In the genomic region with DNA sequence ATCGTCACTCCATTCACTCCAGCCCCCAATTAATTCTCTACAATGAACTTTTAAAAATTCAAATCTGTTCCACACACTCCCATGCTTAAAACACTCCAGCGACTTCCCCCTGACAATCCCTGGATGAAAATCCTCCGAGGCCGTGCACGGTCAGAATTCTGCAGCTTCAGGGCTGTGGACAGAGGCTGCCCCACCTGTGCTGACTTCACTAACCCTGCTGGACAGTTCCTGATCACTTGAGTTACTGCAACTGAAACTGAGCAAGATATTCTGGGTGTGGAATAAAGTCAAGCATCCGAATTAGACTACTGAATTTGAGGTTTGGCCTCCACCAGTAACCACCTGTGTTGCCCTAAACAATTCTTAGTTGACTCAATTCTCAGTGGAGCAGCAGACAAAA, we compare ENCODE assay signal across 9 cellular contexts. TPM values are rescaled to one million over a fixed set of nuclear protein-coding genes. Genes with fewer than 3 reads are reported as not detected.
DNase-seq lines count a peak whose midpoint lies in the region; ATAC-seq and TF ChIP-seq lines count a peak whose summit lies in the region.
"Had no signal": no experiment of that assay in that cellular context is flagged by ENCODE, and none has a peak within 500 bp of the region (broad histone marks: within the 10 kb centered on the region; RNA-seq: fewer than 3 reads in every experiment).

No MANE protein-coding gene starts in this region.

- WGBS in SK-N-SH (ENCODE audit: low lambda C conversion rate): 93% methylated on average over 6 of the region's 6 CpGs

- H4K20me1 ChIP-seq in SK-N-SH (ENCODE audit: insufficient read depth): peaks cover 17% of the 10 kb centered on the region

- H3K9me3 ChIP-seq in SK-N-SH: no peaks in the 10 kb centered on the region

- no peak overlapping the region for H3K27ac ChIP-seq in SK-N-SH (ENCODE audit: low read depth in 2 of 2, low read length in 1 of 2)

- H3K4me1 Mint-ChIP-seq in activated B cell treated with CpG ODN at 0.5 μM for 24 hours (peaks cover 39% of the 10 kb centered on the region), immature natural killer cell (peaks cover 18 to 21% of the 10 kb centered on the region in 2 donors)
- peaks cover 43% of the 10 kb centered on the region for H3K4me1 Mint-ChIP-seq in stimulated activated memory B cell treated with anti-CD40 and anti-IgM and Interleukin-4, amounts not matched to agents 10 μg/mL and 1 μg/mL and 100 μg/mL, for 72 hours

- H3K4me3 ChIP-seq in SK-N-SH (ENCODE audit: low read depth in 2 of 2, low read length in 1 of 2): no peak overlapping the region

- H3K9ac ChIP-seq in SK-N-SH: no peak overlapping the region

- POLR2A ChIA-PET in SK-N-SH (lab: Yijun Ruan, JAX): interaction anchor here (1.0 kb wide), 1 partner anchor 17 kb away, joined by 3 read pairs; no protein-coding TSS in a partner anchor
- POLR2A ChIA-PET in activated B cell treated with CpG ODN at 0.5 μM for 24 hours (lab: Charles Lee): interaction anchor here (1.0 to 3.1 kb wide), 7 partner anchors 11 to 103 kb away, joined by 3 to 31 read pairs (median 16); no protein-coding TSS in a partner anchor

- no peaks in the 10 kb centered on the region for H3F3A ChIP-seq in SK-N-SH (replicated peaks; ENCODE audit: insufficient read depth)

- no peaks in the 10 kb centered on the region for H3K27me3 ChIP-seq in SK-N-SH (ENCODE audit: insufficient read depth)

- no peak for TF ChIP-seq RAD21 in SK-N-SH (IDR thresholded peaks at IDR 0.05; ENCODE audit: low read length)

- H3K27ac Mint-ChIP-seq in activated B cell treated with CpG ODN at 0.5 μM for 24 hours (peak overlapping the region; percentile 92), immature natural killer cell (peak overlapping the region; percentile 96 to 99 (median 98))
- peak overlapping the region; percentile 85 for H3K27ac Mint-ChIP-seq in stimulated activated memory B cell treated with anti-CD40 and anti-IgM and Interleukin-4, amounts not matched to agents 10 μg/mL and 1 μg/mL and 100 μg/mL, for 72 hours

- TF ChIP-seq EP300 in SK-N-SH (IDR thresholded peaks at IDR 0.05; ENCODE audit: borderline replicate concordance in 1 of 2, low read depth in 1 of 2, low read length in 1 of 2): no peak

- ATAC-seq in SK-N-SH treated with all-trans-retinoic acid at 6 μM for 48 hours: no peak
- no peak for ATAC-seq in activated B cell treated with CpG ODN at 0.5 μM for 24 hours (ENCODE audit: low read depth)
- ATAC-seq in stimulated activated memory B cell treated with anti-CD40 and anti-IgM and Interleukin-4, amounts not matched to agents 10 μg/mL and 1 μg/mL and 100 μg/mL, for 72 hours: no peak
- ATAC-seq in HG03280 (IDR thresholded peaks at IDR 0.05; ENCODE audit: unreplicated experiment): no peak

- no peaks in the 10 kb centered on the region for H3K36me3 ChIP-seq in SK-N-SH (replicated peaks in 1 of 2; ENCODE audit: control insufficient read depth in 1 of 2, insufficient read depth in 2 of 2, low read length in 1 of 2)

- CTCF ChIA-PET in SK-N-SH (lab: Yijun Ruan, JAX) (interaction anchor here (0.6 to 1.1 kb wide), 2 partner anchors 374 to 720 kb away, joined by 3 read pairs; no protein-coding TSS in a partner anchor), activated B cell treated with CpG ODN at 0.5 μM for 24 hours (lab: Charles Lee) (interaction anchor here (0.8 kb wide), 1 partner anchor 143 kb away, joined by 3 read pairs; no protein-coding TSS in a partner anchor)

- peaks cover 38% of the 10 kb centered on the region for H3K79me2 ChIP-seq in SK-N-SH (ENCODE audit: insufficient read depth)

- intact Hi-C loops in activated B cell treated with CpG ODN at 0.5 μM for 24 hours (cut with micrococcal nuclease): loop anchor here (2.0 to 10.0 kb wide), 4 partner anchors 19 to 1367 kb away; no protein-coding TSS in a partner anchor

- H2AFZ ChIP-seq in SK-N-SH (ENCODE audit: low read depth): no peak overlapping the region

- H3K4me3 Mint-ChIP-seq in activated B cell treated with CpG ODN at 0.5 μM for 24 hours: peak overlapping the region; percentile 91
- peak overlapping the region; percentile 91 to 97 (median 94) for H3K4me3 Mint-ChIP-seq in immature natural killer cell
- peak overlapping the region; percentile 85 for H3K4me3 Mint-ChIP-seq in stimulated activated memory B cell treated with anti-CD40 and anti-IgM and Interleukin-4, amounts not matched to agents 10 μg/mL and 1 μg/mL and 100 μg/mL, for 72 hours

- H3K9me3 Mint-ChIP-seq in activated B cell treated with CpG ODN at 0.5 μM for 24 hours (no peaks in the 10 kb centered on the region), immature natural killer cell (no peaks in the 10 kb centered on the region)
- no peaks in the 10 kb centered on the region for H3K9me3 Mint-ChIP-seq in stimulated activated memory B cell treated with anti-CD40 and anti-IgM and Interleukin-4, amounts not matched to agents 10 μg/mL and 1 μg/mL and 100 μg/mL, for 72 hours

- H3K27me3 Mint-ChIP-seq in activated B cell treated with CpG ODN at 0.5 μM for 24 hours: no peaks in the 10 kb centered on the region
- peaks cover 8 to 24% (median 22%) of the 10 kb centered on the region in 3 donors for H3K27me3 Mint-ChIP-seq in immature natural killer cell (ENCODE audit: low read depth in 3 of 3)
- no peaks in the 10 kb centered on the region for H3K27me3 Mint-ChIP-seq in stimulated activated memory B cell treated with anti-CD40 and anti-IgM and Interleukin-4, amounts not matched to agents 10 μg/mL and 1 μg/mL and 100 μg/mL, for 72 hours

- H3K36me3 Mint-ChIP-seq in activated B cell treated with CpG ODN at 0.5 μM for 24 hours (ENCODE audit: low read depth): peaks cover 9% of the 10 kb centered on the region
- peaks cover 0 to 3% (median 0%) of the 10 kb centered on the region in 3 donors for H3K36me3 Mint-ChIP-seq in immature natural killer cell
- no peaks in the 10 kb centered on the region for H3K36me3 Mint-ChIP-seq in stimulated activated memory B cell treated with anti-CD40 and anti-IgM and Interleukin-4, amounts not matched to agents 10 μg/mL and 1 μg/mL and 100 μg/mL, for 72 hours

- no peaks in the 10 kb centered on the region for H3K9me2 ChIP-seq in SK-N-SH

- peaks cover 0 to 4% of the 10 kb centered on the region in 2 experiments; a peak in 3 of 4 replicates for H3K4me1 ChIP-seq in SK-N-SH (ENCODE audit: control insufficient read depth in 1 of 2, insufficient read depth in 2 of 2, low read depth in 1 of 2, low read length in 1 of 2)

- TF ChIP-seq CTCF in SK-N-SH (IDR thresholded peaks at IDR 0.05): no peak
- no peak for TF ChIP-seq CTCF in activated B cell treated with CpG ODN at 0.5 μM for 24 hours (IDR thresholded peaks at IDR 0.05)

- H3K4me2 ChIP-seq in SK-N-SH: no peak overlapping the region

- no peak for DNase-seq in SK-N-SH
- DNase-seq in activated B cell treated with CpG ODN at 0.5 μM for 24 hours: no peak
- no peak for DNase-seq in immature natural killer cell
- no peak for DNase-seq in stimulated activated CD8-positive, alpha-beta memory T cell treated with anti-CD3 and anti-CD28 coated beads, Interleukin-4, amount 100 ng/mL, for 48 hours
- DNase-seq in HPDE6-E6E7 (ENCODE audit: extremely low spot score): no peak
- DNase-seq: NCI-H446 had no signal

TF ChIP-seq in SK-N-SH treated with all-trans-retinoic acid at 6 μM for 48 hours, 23 proteins besides CTCF, POLR2A, EP300 and RAD21:
- no peak for TF ChIP-seq SNAI2 (CRISPR knock-in tag; IDR thresholded peaks at IDR 0.05)
- no peak for TF ChIP-seq ZNF565 (CRISPR knock-in tag; conservative IDR thresholded peaks at IDR 0.05; ENCODE audit: low read depth)
- no peak for TF ChIP-seq BACH2 (CRISPR knock-in tag; IDR thresholded peaks at IDR 0.05; ENCODE audit: borderline replicate concordance)
- TF ChIP-seq ESRRG (CRISPR knock-in tag; IDR thresholded peaks at IDR 0.05): no peak
- no peak for TF ChIP-seq GLIS3 (CRISPR knock-in tag; IDR thresholded peaks at IDR 0.05)
- TF ChIP-seq RARB (CRISPR knock-in tag; IDR thresholded peaks at IDR 0.05): no peak
- TF ChIP-seq PPARA (CRISPR knock-in tag; IDR thresholded peaks at IDR 0.05; ENCODE audit: borderline replicate concordance): no peak
- TF ChIP-seq ZFP30 (CRISPR knock-in tag; IDR thresholded peaks at IDR 0.05): no peak
- TF ChIP-seq ARNTL (CRISPR knock-in tag; IDR thresholded peaks at IDR 0.05; ENCODE audit: borderline replicate concordance, low read depth): no peak
- TF ChIP-seq, protein P1, sequence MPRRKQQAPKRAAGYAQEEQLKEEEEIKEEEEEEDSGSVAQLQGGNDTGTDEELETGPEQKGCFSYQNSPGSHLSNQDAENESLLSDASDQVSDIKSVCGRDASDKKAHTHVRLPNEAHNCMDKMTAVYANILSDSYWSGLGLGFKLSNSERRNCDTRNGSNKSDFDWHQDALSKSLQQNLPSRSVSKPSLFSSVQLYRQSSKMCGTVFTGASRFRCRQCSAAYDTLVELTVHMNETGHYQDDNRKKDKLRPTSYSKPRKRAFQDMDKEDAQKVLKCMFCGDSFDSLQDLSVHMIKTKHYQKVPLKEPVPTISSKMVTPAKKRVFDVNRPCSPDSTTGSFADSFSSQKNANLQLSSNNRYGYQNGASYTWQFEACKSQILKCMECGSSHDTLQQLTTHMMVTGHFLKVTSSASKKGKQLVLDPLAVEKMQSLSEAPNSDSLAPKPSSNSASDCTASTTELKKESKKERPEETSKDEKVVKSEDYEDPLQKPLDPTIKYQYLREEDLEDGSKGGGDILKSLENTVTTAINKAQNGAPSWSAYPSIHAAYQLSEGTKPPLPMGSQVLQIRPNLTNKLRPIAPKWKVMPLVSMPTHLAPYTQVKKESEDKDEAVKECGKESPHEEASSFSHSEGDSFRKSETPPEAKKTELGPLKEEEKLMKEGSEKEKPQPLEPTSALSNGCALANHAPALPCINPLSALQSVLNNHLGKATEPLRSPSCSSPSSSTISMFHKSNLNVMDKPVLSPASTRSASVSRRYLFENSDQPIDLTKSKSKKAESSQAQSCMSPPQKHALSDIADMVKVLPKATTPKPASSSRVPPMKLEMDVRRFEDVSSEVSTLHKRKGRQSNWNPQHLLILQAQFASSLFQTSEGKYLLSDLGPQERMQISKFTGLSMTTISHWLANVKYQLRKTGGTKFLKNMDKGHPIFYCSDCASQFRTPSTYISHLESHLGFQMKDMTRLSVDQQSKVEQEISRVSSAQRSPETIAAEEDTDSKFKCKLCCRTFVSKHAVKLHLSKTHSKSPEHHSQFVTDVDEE (CRISPR knock-in tag; IDR thresholded peaks at IDR 0.05): no peak
- no peak for TF ChIP-seq ZNF8 (CRISPR knock-in tag; IDR thresholded peaks at IDR 0.05)
- no peak for TF ChIP-seq OSR1 (CRISPR knock-in tag; IDR thresholded peaks at IDR 0.05)
TF ChIP-seq in SK-N-SH treated with all-trans-retinoic acid at 6 μM for 48 hours: peak in this region for 0.

RNA-seq across cellular contexts. Expression of gene JAK1, which starts 1.0 kb away (rescaled TPM):
- polyA plus RNA-seq in SK-N-SH (2012; rRNA removed): 47.5 and 47.7 TPM in 2 replicates
- polyA plus RNA-seq in SK-N-SH (2012; cell fraction: cytosol; rRNA removed): 47.6 and 48.4 TPM in 2 replicates
- polyA plus RNA-seq in SK-N-SH (2012; cell fraction: nucleus; rRNA removed): 48.8 and 63.4 TPM in 2 replicates
- total RNA-seq in activated B cell treated with CpG ODN at 0.5 μM for 24 hours: 195 and 215 TPM in 2 replicates
- polyA plus RNA-seq in immature natural killer cell: 100 to 1,000 TPM; 265 to 734 (median 416) TPM
